In the genomic region with DNA sequence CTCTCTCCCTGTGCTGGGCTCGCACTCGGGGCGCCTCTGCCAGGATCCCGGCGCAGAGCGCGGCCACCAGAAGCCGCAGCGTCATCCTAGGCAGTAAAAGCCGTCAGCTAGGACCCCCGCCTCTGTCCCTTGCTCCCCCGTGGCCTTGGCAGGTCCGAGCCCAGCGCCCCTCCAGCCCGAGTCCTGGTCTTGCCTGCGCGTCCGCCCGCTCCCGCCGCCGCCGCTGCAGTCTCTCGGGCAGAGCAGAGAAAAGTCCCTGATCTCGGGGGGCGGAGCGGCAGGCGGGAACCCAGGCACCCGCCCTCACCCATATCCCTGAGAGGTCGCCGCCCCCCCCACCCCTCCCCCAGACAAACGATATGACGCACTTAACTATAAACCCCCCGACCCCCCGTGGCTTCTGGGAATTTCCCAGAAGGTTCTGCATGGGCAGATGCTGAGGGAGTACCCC, we compare ENCODE assay signal across 8 cellular contexts. TPM values are rescaled to one million over a fixed set of nuclear protein-coding genes. Genes with fewer than 3 reads are reported as not detected.
DNase-seq lines count a peak whose midpoint lies in the region; ATAC-seq and TF ChIP-seq lines count a peak whose summit lies in the region.

TSS of gene COL7A1 (minus strand) at position 255 of the 451 bp plus-strand sequence. CDS start at position 85, 170 bp downstream.

- H3K36me3 ChIP-seq in MG63 (peaks cover 14% of the 10 kb centered on the region), muscle layer of duodenum (ENCODE audit: control insufficient read depth in 1 of 2, insufficient read depth in 2 of 2, low read length in 2 of 2) (peaks cover 25 to 26% of the 10 kb centered on the region in 2 donors)

- CTCF ChIA-PET in AG04449 (lab: Yijun Ruan, JAX) = interaction anchor here (0.8 to 1.7 kb wide), 2 partner anchors 40 to 63 kb away, joined by 3 read pairs; partner anchors contain the start of gene SLC26A6

- DNase-seq in AG04449 (ENCODE audit: low read depth, low spot score) (no peak), MG63 (no peak), epithelial cell of proximal tubule (ENCODE audit: low read depth) (no peak), NAMALWA (ENCODE audit: low spot score) (no peak), NCI-H446 (lab: John Stamatoyannopoulos, UW) (no peak), AML-193 (lab: John Stamatoyannopoulos, UW) (no peak)

- TF ChIP-seq CTCF in AG04449 (IDR thresholded peaks at IDR 0.05; ENCODE audit: insufficient read depth, low read length, missing control alignments) (no peak), epithelial cell of proximal tubule (conservative IDR thresholded peaks at IDR 0.05; ENCODE audit: low read depth, low read length) (no peak)

- H3K4me1 ChIP-seq in muscle layer of duodenum (ENCODE audit: control insufficient read depth in 1 of 2, insufficient read depth in 2 of 2, low read length in 2 of 2) = peaks cover 13 to 42% of the 10 kb centered on the region in 2 donors

- H3K27ac ChIP-seq in muscle layer of duodenum (ENCODE audit: low read length) = peak within 1 kb of the TSS; percentile 16

- H3K27me3 ChIP-seq in MG63 = no peaks in the 10 kb centered on the region
- H3K27me3 ChIP-seq in muscle layer of duodenum (ENCODE audit: low read depth, low read length) = peaks cover 4% of the 10 kb centered on the region

- peak within 1 kb of the TSS; percentile 65 for H3K4me3 ChIP-seq in AG04449 (ENCODE audit: low read depth, low read length)
- H3K4me3 ChIP-seq in MG63 = no peak within 1 kb of the TSS
- H3K4me3 ChIP-seq in epithelial cell of proximal tubule (ENCODE audit: low read depth, low read length) = peak within 1 kb of the TSS; percentile 46
- peak within 1 kb of the TSS; percentile 21 to 53 for H3K4me3 ChIP-seq in muscle layer of duodenum (ENCODE audit: low read depth in 1 of 2, low read length in 2 of 2)

- no peaks in the 10 kb centered on the region for H3K9me3 ChIP-seq in MG63
- H3K9me3 ChIP-seq in muscle layer of duodenum (ENCODE audit: control insufficient read depth in 1 of 2, low read length in 2 of 2) = no peaks in the 10 kb centered on the region

- no peak for ATAC-seq in HG02678 (IDR thresholded peaks at IDR 0.05; ENCODE audit: unreplicated experiment)

- POLR2A ChIA-PET in AG04449 (lab: Yijun Ruan, JAX) = interaction anchor here (1.0 kb wide), 1 partner anchor 122 kb away, joined by 3 read pairs; no protein-coding TSS in a partner anchor

RNA-seq across cellular contexts. Expression of gene COL7A1, which starts in this region (rescaled TPM):
- 1.3 and 12.2 TPM in 2 replicates for total RNA-seq in MG63 (2014; rRNA removed; shearing (Covaris generic); ENCODE audit: low replicate concordance)
- 47.5 and 211 TPM in 2 replicates for total RNA-seq in epithelial cell of proximal tubule
